19 cellular contexts compared by ENCODE assay signal in the genomic region with DNA sequence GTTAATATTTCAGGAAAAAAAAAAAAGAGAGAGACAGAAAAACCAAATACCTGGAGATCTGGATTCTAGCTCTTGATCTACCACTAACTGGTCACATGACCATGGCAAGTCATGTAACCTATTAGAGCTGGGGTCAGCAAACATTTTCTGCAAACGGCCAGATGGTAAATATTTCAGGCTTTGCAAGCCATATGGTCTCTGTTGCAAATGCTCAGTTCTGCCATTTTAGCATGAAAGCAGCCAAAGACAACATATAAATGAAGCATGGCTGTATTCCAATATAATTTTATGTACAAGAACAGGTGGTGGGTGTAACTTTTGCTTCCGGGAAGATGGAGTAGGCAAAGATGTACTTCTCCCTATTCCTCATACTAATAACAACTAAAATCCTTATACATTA.
DNase-seq lines count a peak whose midpoint lies in the region; TF ChIP-seq lines count a peak whose summit lies in the region.
"Had no signal": no experiment of that assay in that cellular context is flagged by ENCODE, and none has a peak within 500 bp of the region (broad histone marks: within the 10 kb centered on the region; RNA-seq: fewer than 3 reads in every experiment).

No MANE protein-coding gene starts in this region.

- peak; percentile 93 for DNase-seq in DMS 273 (lab: John Stamatoyannopoulos, UW; ENCODE audit: unreplicated experiment)
- DNase-seq in NCI-H446 (lab: John Stamatoyannopoulos, UW): peak; percentile 4 to 71
- DNase-seq in left kidney (ENCODE audit: low read depth, low spot score): peak; percentile 10
- DNase-seq in NCI-H187 (lab: John Stamatoyannopoulos, UW): no peak
- DNase-seq in nephron progenitor cell: no peak
- DNase-seq in substantia nigra (lab: John Stamatoyannopoulos, UW): no peak
- DNase-seq: ACHN, AML-193, EL, MV-4-11, NCI-H1417, NCI-H2081, NCI-H2227 treated with DMSO at 0.1 percent for 48 hours, PC-9, SW 1271 had no signal

- peaks cover 52 to 60% of the 10 kb centered on the region in 2 experiments for H3K36me3 ChIP-seq in HEK293 (ENCODE audit: control insufficient read depth in 2 of 2, insufficient read depth in 1 of 2, low read length in 2 of 2)

- no peaks in the 10 kb centered on the region for H3K9me3 Mint-ChIP-seq in nephron progenitor cell
- H3K9me3 Mint-ChIP-seq: CD14-positive monocyte had no signal

- no peaks in the 10 kb centered on the region for H3K4me1 ChIP-seq in HEK293 (ENCODE audit: control insufficient read depth, insufficient read depth, low read length)
- H3K4me1 ChIP-seq: HAP-1, SJSA1 had no signal

- H3K27me3 Mint-ChIP-seq in nephron progenitor cell (ENCODE audit: low read depth, poor library complexity): no peaks in the 10 kb centered on the region

- no peaks in the 10 kb centered on the region for H3K9me3 ChIP-seq in HEK293 (ENCODE audit: control insufficient read depth, insufficient read depth, low read depth, low read length)
- H3K9me3 ChIP-seq: HAP-1, SJSA1 had no signal

- CTCF ChIA-PET in HEK293 (lab: Yijun Ruan, JAX): interaction anchor here (1.0 to 1.6 kb wide), 3 partner anchors 12 to 153 kb away, joined by 3 to 4 read pairs (median 4); no protein-coding TSS in a partner anchor

- H3K36me3 Mint-ChIP-seq in nephron progenitor cell (ENCODE audit: low read depth): peaks cover 53% of the 10 kb centered on the region

- no peaks in the 10 kb centered on the region for H3K4me1 Mint-ChIP-seq in nephron progenitor cell
- H3K4me1 Mint-ChIP-seq: CD14-positive monocyte had no signal

- no peak overlapping the region for H3K4me3 Mint-ChIP-seq in nephron progenitor cell
- H3K4me3 Mint-ChIP-seq: CD14-positive monocyte had no signal

- no peak overlapping the region for H3K27ac Mint-ChIP-seq in nephron progenitor cell
- H3K27ac Mint-ChIP-seq: CD14-positive monocyte had no signal

- TF ChIP-seq CTCF in HEK293 (tag by site-specific recombination; IDR thresholded peaks at IDR 0.05): no peak
- no peak for TF ChIP-seq CTCF in nephron progenitor cell (IDR thresholded peaks at IDR 0.05)

- H3K4me3 ChIP-seq in HEK293 (ENCODE audit: low read depth, low read length): no peak overlapping the region
- H3K4me3 ChIP-seq: HAP-1, PC-9, SJSA1 had no signal

- POLR2A ChIA-PET in HEK293 (lab: Yijun Ruan, JAX): interaction anchor here (0.7 kb wide), 1 partner anchor 163 kb away, joined by 3 read pairs; no protein-coding TSS in a partner anchor

- H3K27ac ChIP-seq in HEK293 (ENCODE audit: extremely low read depth, low read depth, low read length): no peak overlapping the region
- no peak overlapping the region for H3K27ac ChIP-seq in substantia nigra (ENCODE audit: low read depth, low read length, poor library complexity, severe bottlenecking)
- H3K27ac ChIP-seq: PC-9, SJSA1 had no signal

TF ChIP-seq in HEK293, 187 proteins besides CTCF, POLR2A, EP300 and RAD21:
- TF ChIP-seq ZNF24 (tag by site-specific recombination; IDR thresholded peaks at IDR 0.05) (no peak), ZSCAN16 (tag by site-specific recombination; IDR thresholded peaks at IDR 0.05) (peak; percentile 52; the same call in 1 of the 2 replicates)

Comparison
In these comparisons a context has a peak if more than half of its experiments do, and no peak if none do; other contexts are left out.
1. DNase-seq: peak in DMS 273 (single experiment), NCI-H446 (2 of 2) and left kidney (single experiment); none in NCI-H187 (0 of 2), nephron progenitor cell (single experiment) and substantia nigra (0 of 49).